In the genomic region with DNA sequence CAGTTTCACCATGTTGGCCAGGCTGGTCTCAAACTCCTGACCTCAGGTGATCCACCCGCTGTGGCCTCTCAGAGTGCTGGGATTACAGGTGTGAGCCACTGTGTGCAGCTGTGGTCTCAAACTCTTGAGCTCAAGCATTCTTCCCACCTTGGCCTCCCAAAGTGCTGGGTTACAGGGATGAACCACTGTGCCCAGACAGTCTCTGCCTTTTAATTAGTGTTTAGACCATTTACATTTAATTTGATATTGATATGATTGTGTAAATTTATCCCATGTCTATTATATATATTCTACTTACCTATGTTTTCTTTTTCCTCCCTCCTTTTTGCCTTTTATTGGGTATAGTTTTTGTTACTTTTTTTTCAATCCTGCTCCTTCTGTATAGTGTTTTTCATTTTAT, we compare ENCODE assay signal across 1 cellular context.
TF ChIP-seq lines count a peak whose summit lies in the region.

No MANE protein-coding gene starts in this region.

TF ChIP-seq in HEK293T, 16 proteins besides CTCF, POLR2A, EP300 and RAD21:
- TF ChIP-seq CTBP1 (IDR thresholded peaks at IDR 0.05; ENCODE audit: borderline replicate concordance) (no peak), FOXM1 (IDR thresholded peaks at IDR 0.05; ENCODE audit: borderline replicate concordance) (no peak), ZNF384 (IDR thresholded peaks at IDR 0.05) (no peak)
